9 cellular contexts compared by ENCODE assay signal in genomic region chr3:156349978-156350377, GRCh38.
"Had no signal": no experiment of that assay in that cellular context is flagged by ENCODE, and none has a peak within 500 bp of the region (broad histone marks: within the 10 kb centered on the region; RNA-seq: fewer than 3 reads in every experiment).

No MANE protein-coding gene starts in this region.

- H3K9ac ChIP-seq: GM23248 had no signal

- DNase-seq: GM23248, GOT3, H7, H9, HCEC 1CT, HFFc6 had no signal

- H3K4me3 ChIP-seq: GM23248, GM23338, HAP-1 had no signal

- ATAC-seq: GM23338, HCT116 had no signal

- H3K27ac ChIP-seq: GM23248 had no signal

- H3K4me2 ChIP-seq: GM23338 had no signal

- H2AFZ ChIP-seq: GM23248 had no signal

- H3K36me3 ChIP-seq: HAP-1 had no signal

- H3K4me1 ChIP-seq: HAP-1 had no signal

- H3K9me3 ChIP-seq: HAP-1 had no signal
